Comparison of ENCODE assay signal across 1 cellular context in genomic region chr2:39522518-39522877, GRCh38.
TF ChIP-seq lines count a peak whose summit lies in the region.

No MANE protein-coding gene starts in this region.

TF ChIP-seq in A549, 52 proteins besides CTCF, POLR2A, EP300 and RAD21 (continued from another document):
- TF ChIP-seq ELK1 (IDR thresholded peaks at IDR 0.05; ENCODE audit: low read depth, low read length), result no peak
- no peak for TF ChIP-seq CHD4 (IDR thresholded peaks at IDR 0.05; ENCODE audit: borderline replicate concordance)
TF ChIP-seq in A549: peak in this region for 0.
